ENCODE assay signal across 7 cellular contexts in genomic region chr2:217222511-217222910, GRCh38.
DNase-seq lines count a peak whose midpoint lies in the region; ATAC-seq and TF ChIP-seq lines count a peak whose summit lies in the region.

No MANE protein-coding gene starts in this region.

- no peaks in the 10 kb centered on the region for H3K9me3 ChIP-seq in MG63

- H3K27me3 Mint-ChIP-seq in naive B cell: peaks cover 38 to 59% (median 45%) of the 10 kb centered on the region in 3 donors

- H3K4me3 Mint-ChIP-seq in naive B cell: peak overlapping the region in 2 of 8 donors; percentile 52 to 62

- ATAC-seq in GM18909 (IDR thresholded peaks at IDR 0.05; ENCODE audit: poor library complexity, unreplicated experiment) (peak; percentile 39), HG02798 (IDR thresholded peaks at IDR 0.05; ENCODE audit: poor library complexity, unreplicated experiment) (peak; percentile 49), naive B cell (ENCODE audit: low read depth in 2 of 2) (peak; percentile 74 to 83)

- H3K27me3 ChIP-seq in MG63: no peaks in the 10 kb centered on the region

- peak overlapping the region in 5 of 6 donors; percentile 56 to 95 (median 79) for H3K27ac Mint-ChIP-seq in naive B cell

- H3K36me3 Mint-ChIP-seq in naive B cell: peaks cover 5 to 16% of the 10 kb centered on the region in 2 donors

- H3K36me3 ChIP-seq in MG63: no peaks in the 10 kb centered on the region

- no peak overlapping the region for H3K27ac ChIP-seq in coronary artery

- no peak overlapping the region for H3K4me3 ChIP-seq in coronary artery
- H3K4me3 ChIP-seq in MG63: no peak overlapping the region

- H3K9me3 Mint-ChIP-seq in naive B cell: peaks cover 7 to 29% (median 16%) of the 10 kb centered on the region in 7 donors

- peaks cover 13 to 20% (median 14%) of the 10 kb centered on the region in 3 donors for H3K4me1 Mint-ChIP-seq in naive B cell

- DNase-seq in NOMO-1 treated with dmso at 0.1 percent for 144 hours (lab: John Stamatoyannopoulos, UW; ENCODE audit: unreplicated experiment) (peak; percentile 71), naive B cell (peak; percentile 55), HuH-7.5 (ENCODE audit: low spot score) (no peak), coronary artery (ENCODE audit: low spot score) (no peak), MG63 (no peak)

- no peak for TF ChIP-seq CTCF in coronary artery (IDR thresholded peaks at IDR 0.05)

Comparison
In these comparisons a context has a peak if more than half of its experiments do, and no peak if none do; other contexts are left out.
1. DNase-seq: peak in NOMO-1 treated with dmso at 0.1 percent for 144 hours (single experiment) and naive B cell (single experiment); none in HuH-7.5 (single experiment), coronary artery (single experiment) and MG63 (single experiment).
2. Peak in every context shown above with its lines, with median percentiles within 50 percentile points of each other: ATAC-seq.